Comparison of ENCODE assay signal across 10 cellular contexts in genomic region chr16:67216612-67217490, GRCh38. TPM values are rescaled to one million over a fixed set of nuclear protein-coding genes. Genes with fewer than 3 reads are reported as not detected.
DNase-seq lines count a peak whose midpoint lies in the region; ATAC-seq and TF ChIP-seq lines count a peak whose summit lies in the region.
"Had no signal": no experiment of that assay in that cellular context is flagged by ENCODE, and none has a peak within 500 bp of the region (broad histone marks: within the 10 kb centered on the region; RNA-seq: fewer than 3 reads in every experiment).

No MANE protein-coding gene starts in this region.

- no peaks in the 10 kb centered on the region for H3K79me2 ChIP-seq in GM23248 (ENCODE audit: insufficient read depth)

- 86 to 89% methylated on average over 18 of the region's 18 CpGs for WGBS in GM23248 (ENCODE audit: low coverage in 1 of 2, low lambda C conversion rate in 2 of 2, missing lambda C conversion rate in 2 of 2), 2 experiments
- 65 to 74% (median 72%) methylated on average over 18 of the region's 18 CpGs for WGBS in adrenal gland, 4 donors

- no peaks in the 10 kb centered on the region for H4K20me1 ChIP-seq in GM23248 (ENCODE audit: insufficient read depth)

- H3K9ac ChIP-seq in GM23248 = no peak overlapping the region

- no peaks in the 10 kb centered on the region for H3K9me3 ChIP-seq in GM23248 (ENCODE audit: low read depth)
- no peaks in the 10 kb centered on the region for H3K9me3 ChIP-seq in adrenal gland (replicated peaks in 1 of 3)

- no peaks in the 10 kb centered on the region for H3K36me3 ChIP-seq in GM23248 (ENCODE audit: low read depth)
- H3K36me3 ChIP-seq in adrenal gland (replicated peaks in 1 of 2) = no peaks in the 10 kb centered on the region

- in situ Hi-C loops in GM23248 (cut with MboI) = no loop called here

- no peak overlapping the region for H3K27ac ChIP-seq in GM23248
- peak overlapping the region in 2 of 5 donors; percentile 32 to 64 for H3K27ac ChIP-seq in adrenal gland

- peak; percentile 22 for DNase-seq in GM23248
- DNase-seq in adrenal gland = peak in 6 of 7 donors; percentile 57 to 79 (median 70)
- peak; percentile 25 for DNase-seq in midbrain (lab: John Stamatoyannopoulos, UW)
- no peak for DNase-seq in mesenteric fat pad (ENCODE audit: low spot score)
- DNase-seq: activated T-cell treated with anti-CD3 and anti-CD28 coated beads, Interleukin-2, amount 50 U/mL, for 4 hours; NCI-H69; stimulated activated CD4-positive, alpha-beta T cell treated with anti-CD3 and anti-CD28 coated beads, Interleukin-4, amount 100 ng/mL, for 4 hours; T-helper 2 cell had no signal

- H3F3A ChIP-seq in GM23248 (ENCODE audit: insufficient read depth) = no peaks in the 10 kb centered on the region

- ATAC-seq in HG02870 (IDR thresholded peaks at IDR 0.05; ENCODE audit: unreplicated experiment) (no peak), HG02885 (IDR thresholded peaks at IDR 0.05; ENCODE audit: poor library complexity, unreplicated experiment) (no peak)
- ATAC-seq: activated T-cell treated with anti-CD3 and anti-CD28 coated beads, Interleukin-2, amount 50 U/mL, for 4 hours had no signal

- no peaks in the 10 kb centered on the region for H3K9me2 ChIP-seq in GM23248 (ENCODE audit: insufficient read depth)

- no peak overlapping the region for H2AFZ ChIP-seq in GM23248

- H3K4me1 ChIP-seq in GM23248 (ENCODE audit: insufficient read depth) = no peaks in the 10 kb centered on the region
- peaks cover 0 to 18% of the 10 kb centered on the region in 2 donors for H3K4me1 ChIP-seq in adrenal gland (replicated peaks in 1 of 2)

- H3K4me3 ChIP-seq in GM23248 (no peak overlapping the region), adrenal gland (no peak overlapping the region)

- no peak overlapping the region for H3K4me2 ChIP-seq in GM23248 (ENCODE audit: unreplicated experiment)

- intact Hi-C loops in adrenal gland (cut with DNase I) = no loop called here

- no peak for TF ChIP-seq CTCF in adrenal gland (IDR thresholded peaks at IDR 0.05)

- TF ChIP-seq POLR2A in adrenal gland (IDR thresholded peaks at IDR 0.05) = no peak

- H3K27me3 ChIP-seq in GM23248 (replicated peaks; ENCODE audit: insufficient read depth) = no peaks in the 10 kb centered on the region
- H3K27me3 ChIP-seq in adrenal gland = no peaks in the 10 kb centered on the region

RNA-seq across cellular contexts. Expression of gene TMEM208, which starts 10.1 kb away (rescaled TPM):
- total RNA-seq in GM23248 (2014; rRNA removed; shearing (Covaris generic)) = 24.9 and 53.8 TPM in 2 replicates
- polyA plus RNA-seq in GM23248 (2016; fragmentation: Nextera tagmentation; extraction: Ambion mirVana) (97.0 and 98.0 TPM in 2 replicates), adrenal gland (100 to 1,000 TPM in 2 of 3 donors, 10 to 100 TPM in 1; 75.3 to 289 (median 209) TPM)
- total RNA-seq in adrenal gland (10 to 100 TPM; 52.1 to 88.8 (median 67.6) TPM), mesenteric fat pad (36.5 TPM)

RNA-seq across cellular contexts. Expression of gene ELMO3, which starts 17.9 kb away (rescaled TPM):
- 1.5 and 1.6 TPM in 2 replicates for total RNA-seq in GM23248 (2014; rRNA removed; shearing (Covaris generic))
- polyA plus RNA-seq in GM23248 (2016; fragmentation: Nextera tagmentation; extraction: Ambion mirVana) (0.10 TPM in 1 of 2 replicates, not detected in the other), adrenal gland (1 to 10 TPM in 2 of 3 donors, under 1 TPM in 1; 0.18 to 7.0 (median 4.6) TPM)
- total RNA-seq in adrenal gland (1 to 10 TPM in 7 of 8 donors, under 1 TPM in 1; 0.66 to 5.4 (median 1.8) TPM), mesenteric fat pad (1.2 TPM)

RNA-seq across cellular contexts. Expression of gene E2F4, which starts 24.9 kb away (rescaled TPM):
- 82.0 and 88.9 TPM in 2 replicates for total RNA-seq in GM23248 (2014; rRNA removed; shearing (Covaris generic))
- 46.5 and 50.0 TPM in 2 replicates for polyA plus RNA-seq in GM23248 (2016; fragmentation: Nextera tagmentation; extraction: Ambion mirVana)
- 100 to 1,000 TPM in 1 of 8 donors, 10 to 100 TPM in 7; 48.2 to 122 (median 70.4) TPM for total RNA-seq in adrenal gland
- 10 to 100 TPM; 44.4 to 81.0 (median 77.3) TPM for polyA plus RNA-seq in adrenal gland
- total RNA-seq in mesenteric fat pad = 68.4 TPM

RNA-seq across cellular contexts. Expression of gene EXOC3L1, which starts 26.9 kb away (rescaled TPM):
- total RNA-seq in GM23248 (2014; rRNA removed; shearing (Covaris generic)) = not detected in 2 replicates
- polyA plus RNA-seq in GM23248 (2016; fragmentation: Nextera tagmentation; extraction: Ambion mirVana) = 0.28 and 0.53 TPM in 2 replicates
- 10 to 100 TPM in 5 of 8 donors, 1 to 10 TPM in 3; 3.2 to 27.2 (median 11.8) TPM for total RNA-seq in adrenal gland
- polyA plus RNA-seq in adrenal gland = 10 to 100 TPM in 2 of 3 donors, under 1 TPM in 1; 0.71 to 26.7 (median 19.9) TPM
- 4.1 TPM for total RNA-seq in mesenteric fat pad
- total RNA-seq: activated T-cell treated with anti-CD3 and anti-CD28 coated beads, Interleukin-2, amount 50 U/mL, for 4 hours had no signal

RNA-seq across cellular contexts. Expression of gene FHOD1, which starts 30.4 kb away (rescaled TPM):
- 14.9 and 24.2 TPM in 2 replicates for total RNA-seq in GM23248 (2014; rRNA removed; shearing (Covaris generic))
- 7.7 and 9.3 TPM in 2 replicates for polyA plus RNA-seq in GM23248 (2016; fragmentation: Nextera tagmentation; extraction: Ambion mirVana)
- total RNA-seq in adrenal gland = 10 to 100 TPM; 34.3 to 86.3 (median 45.5) TPM
- 100 to 1,000 TPM in 1 of 3 donors, 10 to 100 TPM in 2; 16.6 to 148 (median 96.4) TPM for polyA plus RNA-seq in adrenal gland
- 36.6 TPM for total RNA-seq in mesenteric fat pad
